Comparison of ENCODE assay signal across 9 cellular contexts in genomic region chr12:46124848-46125619, GRCh38.
DNase-seq lines count a peak whose midpoint lies in the region; ATAC-seq and TF ChIP-seq lines count a peak whose summit lies in the region.
"Had no signal": no experiment of that assay in that cellular context is flagged by ENCODE, and none has a peak within 500 bp of the region (broad histone marks: within the 10 kb centered on the region; RNA-seq: fewer than 3 reads in every experiment).

No MANE protein-coding gene starts in this region.

- peak; percentile 83 for ATAC-seq in HG02610 (IDR thresholded peaks at IDR 0.05; ENCODE audit: unreplicated experiment)

- peak; percentile 79 for DNase-seq in DMS 273 (lab: John Stamatoyannopoulos, UW; ENCODE audit: unreplicated experiment)
- DNase-seq in DMS 273 treated with DMSO at 0.1 percent for 48 hours (lab: John Stamatoyannopoulos, UW), result no peak
- DNase-seq in NCI-H2029 treated with DMSO at 0.1 percent for 48 hours (lab: John Stamatoyannopoulos, UW), result peak; percentile 38
- DNase-seq in cerebellar cortex (ENCODE audit: low spot score), result peak; percentile 81
- peak; percentile 93 for DNase-seq in left kidney (ENCODE audit: low read depth, low spot score)
- peak; percentile 17 to 57 for DNase-seq in stimulated activated CD4-positive, alpha-beta T cell treated with anti-CD3 and anti-CD28 coated beads, Interleukin-4, amount 100 ng/mL, for 4 hours

- H3K27ac ChIP-seq in VCaP, result peak overlapping the region; percentile 50
- H3K27ac ChIP-seq: BLaER1 had no signal

- peak; percentile 82 for TF ChIP-seq CTCF in VCaP (conservative IDR thresholded peaks at IDR 0.05)
